In the genomic region with DNA sequence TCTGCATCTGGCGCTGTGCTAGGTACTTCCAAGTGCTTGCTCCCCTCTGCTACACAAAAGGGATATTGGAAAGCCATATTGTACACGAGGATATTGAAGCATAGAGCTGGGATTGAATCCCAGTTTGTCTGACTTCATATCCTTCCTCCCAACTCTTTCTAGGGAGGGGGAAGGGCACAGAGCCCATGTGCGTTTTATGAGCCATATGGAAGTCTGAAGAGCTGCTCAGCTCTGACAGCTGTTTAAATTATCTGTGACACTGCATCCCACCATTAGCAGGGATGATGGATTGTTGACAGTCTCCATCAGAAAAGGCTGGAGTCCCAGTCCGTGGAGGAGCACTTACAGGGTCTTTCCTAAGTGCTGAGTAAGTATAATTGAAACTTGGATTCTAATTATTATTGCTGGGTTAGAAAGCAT, we compare ENCODE assay signal across 19 cellular contexts. TPM values are rescaled to one million over a fixed set of nuclear protein-coding genes. Genes with fewer than 3 reads are reported as not detected.
A peak's percentile ranks its signal among the peaks of the same experiment; 100 is the strongest.
DNase-seq lines count a peak whose midpoint lies in the region; ATAC-seq and TF ChIP-seq lines count a peak whose summit lies in the region.
"Had no signal": no experiment of that assay in that cellular context is flagged by ENCODE, and none has a peak within 500 bp of the region (broad histone marks: within the 10 kb centered on the region; RNA-seq: fewer than 3 reads in every experiment).

No MANE protein-coding gene starts in this region.

- H3K9me3 ChIP-seq in mesodermal cell (ENCODE audit: control insufficient read depth, low read length): no peaks in the 10 kb centered on the region
- H3K9me3 ChIP-seq: BLaER1, colonic mucosa, esophagus squamous epithelium, vagina had no signal

- CTCF ChIA-PET in WTC11 (lab: Charles Lee): no interaction called here

- H3K27me3 Mint-ChIP-seq in HFFc6 (ENCODE audit: insufficient read depth) (no peaks in the 10 kb centered on the region), WTC11 (ENCODE audit: low read depth) (no peaks in the 10 kb centered on the region)

- no peak for TF ChIP-seq CTCF in HFFc6 (IDR thresholded peaks at IDR 0.05)
- TF ChIP-seq CTCF in WTC11 (IDR thresholded peaks at IDR 0.05): no peak

- H3K27ac ChIP-seq in mesodermal cell (ENCODE audit: low read depth, low read length, severe bottlenecking): peak overlapping the region; percentile 10
- H3K27ac ChIP-seq: BLaER1, colonic mucosa, esophagus squamous epithelium, parathyroid adenoma, PC-9, vagina had no signal

- peaks cover 22% of the 10 kb centered on the region for H3K4me1 ChIP-seq in mesodermal cell (ENCODE audit: control insufficient read depth, insufficient read depth, low read length, poor library complexity, severe bottlenecking)
- H3K4me1 ChIP-seq: colonic mucosa, esophagus squamous epithelium, parathyroid adenoma had no signal

- DNase-seq in HFFc6: no peak
- peak; percentile 57 to 87 for DNase-seq in NCI-H446 (lab: John Stamatoyannopoulos, UW)
- no peak for DNase-seq in WTC11 (ENCODE audit: low spot score)
- no peak for DNase-seq in HT-29 (ENCODE audit: low spot score)
- DNase-seq in AG08395 (ENCODE audit: low spot score): no peak
- no peak for DNase-seq in NCI-H146 (lab: John Stamatoyannopoulos, UW)
- DNase-seq: activated effector memory CD4-positive, alpha-beta T cell treated with Interleukin-2 at 50 U/mL for 16 hours; anterior cingulate cortex; colonic mucosa; esophagus squamous epithelium; PC-9; stimulated activated naive CD8-positive, alpha-beta T cell treated with anti-CD3 and anti-CD28 coated beads, Interleukin-15, Interleukin-2, amounts not matched to agents 100 U/mL and 50 U/mL, for 24 hours; SW 1271 had no signal

- H3K4me3 ChIP-seq in mesodermal cell (ENCODE audit: extremely low read depth, insufficient read depth, low read length, poor library complexity, severe bottlenecking): no peak overlapping the region
- H3K4me3 ChIP-seq: BLaER1, colonic mucosa, esophagus squamous epithelium, PC-9, smooth muscle cell, vagina had no signal

- H3K9me3 Mint-ChIP-seq in HFFc6 (no peaks in the 10 kb centered on the region), WTC11 (no peaks in the 10 kb centered on the region)

- WGBS in mesodermal cell (ENCODE audit: insufficient coverage in 2 of 2), 2 experiments: 80% methylated on average over 1 of the region's 4 CpGs; no CpG with 5 or more reads in 1 of the 2 experiments

- no peak for ATAC-seq in WTC11
- ATAC-seq: left lobe of liver; stimulated activated naive CD8-positive, alpha-beta T cell treated with anti-CD3 and anti-CD28 coated beads, Interleukin-15, Interleukin-2, amounts not matched to agents 100 U/mL and 50 U/mL, for 24 hours had no signal

- peaks cover 44% of the 10 kb centered on the region for H3K4me1 Mint-ChIP-seq in HFFc6 (ENCODE audit: low read depth)
- H3K4me1 Mint-ChIP-seq in WTC11: peaks cover 54% of the 10 kb centered on the region

- no peaks in the 10 kb centered on the region for H3K36me3 ChIP-seq in mesodermal cell (ENCODE audit: control insufficient read depth, insufficient read depth, low read length)
- H3K36me3 ChIP-seq: BLaER1, colonic mucosa, esophagus squamous epithelium, vagina had no signal

- H3K27ac Mint-ChIP-seq in HFFc6: peak overlapping the region; percentile 66; the same call in 1 of the 2 replicates
- peak overlapping the region; percentile 9 for H3K27ac Mint-ChIP-seq in WTC11

- no peak overlapping the region for H3K4me3 Mint-ChIP-seq in HFFc6
- no peak overlapping the region for H3K4me3 Mint-ChIP-seq in WTC11

- H3K36me3 Mint-ChIP-seq in HFFc6 (ENCODE audit: low read depth): 0 out of 2 replicates have a peak, but pooled peaks cover 5% of the 10 kb centered on the region
- H3K36me3 Mint-ChIP-seq in WTC11: no peaks in the 10 kb centered on the region

- POLR2A ChIA-PET in WTC11 (lab: Charles Lee): no interaction called here

TF ChIP-seq in WTC11, 78 proteins besides CTCF, POLR2A, EP300 and RAD21:
- no peak for TF ChIP-seq MYBL2 (CRISPR knock-in tag; IDR thresholded peaks at IDR 0.05)
- TF ChIP-seq, protein P1, sequence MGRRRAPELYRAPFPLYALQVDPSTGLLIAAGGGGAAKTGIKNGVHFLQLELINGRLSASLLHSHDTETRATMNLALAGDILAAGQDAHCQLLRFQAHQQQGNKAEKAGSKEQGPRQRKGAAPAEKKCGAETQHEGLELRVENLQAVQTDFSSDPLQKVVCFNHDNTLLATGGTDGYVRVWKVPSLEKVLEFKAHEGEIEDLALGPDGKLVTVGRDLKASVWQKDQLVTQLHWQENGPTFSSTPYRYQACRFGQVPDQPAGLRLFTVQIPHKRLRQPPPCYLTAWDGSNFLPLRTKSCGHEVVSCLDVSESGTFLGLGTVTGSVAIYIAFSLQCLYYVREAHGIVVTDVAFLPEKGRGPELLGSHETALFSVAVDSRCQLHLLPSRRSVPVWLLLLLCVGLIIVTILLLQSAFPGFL (CRISPR knock-in tag; IDR thresholded peaks at IDR 0.05; ENCODE audit: borderline replicate concordance): no peak

RNA-seq across cellular contexts. Expression of a gene that starts 18.4 kb away (rescaled TPM):
- 10 to 100 TPM in 2 of 6 experiments, 1 to 10 TPM in 4; 7.2 to 11.2 (median 9.4) TPM for total RNA-seq in HFFc6 (2021; fragmentation: NEBNext Ultra II Directional; extraction: Animal tissue kit (Norgen Biotek cat#: 25700))
- total RNA-seq in WTC11 (2021): 15.1 to 19.2 TPM (median 16.9 TPM) in 3 replicates
- polyA plus RNA-seq in mesodermal cell (2013, experiment 1 of 2): 11.8 TPM
- polyA plus RNA-seq in mesodermal cell (2013, experiment 2 of 2): 14.5 TPM
- total RNA-seq in HT-29 (2014; rRNA removed; shearing (Covaris generic)): 1.3 and 2.0 TPM in 2 replicates

Comparison
In these comparisons a context has a peak if more than half of its experiments do, and no peak if none do; other contexts are left out.
1. DNase-seq: peak in NCI-H446 (2 of 2); none in HFFc6 (single experiment), WTC11 (single experiment), HT-29 (single experiment), AG08395 (single experiment) and NCI-H146 (single experiment).